ENCODE assay signal across 3 cellular contexts in genomic region chr1:39478126-39478525, GRCh38. TPM values are rescaled to one million over a fixed set of nuclear protein-coding genes. Genes with fewer than 3 reads are reported as not detected.
"Had no signal": no experiment of that assay in that cellular context is flagged by ENCODE, and none has a peak within 500 bp of the region (broad histone marks: within the 10 kb centered on the region; RNA-seq: fewer than 3 reads in every experiment).

No MANE protein-coding gene starts in this region.

RNA-seq across cellular contexts. Expression of gene BMP8A, which starts 13.3 kb away (rescaled TPM):
- total RNA-seq: esophagus mucosa; foreskin keratinocyte; naive thymus-derived CD8-positive, alpha-beta T cell had no signal
